In the genomic region with DNA sequence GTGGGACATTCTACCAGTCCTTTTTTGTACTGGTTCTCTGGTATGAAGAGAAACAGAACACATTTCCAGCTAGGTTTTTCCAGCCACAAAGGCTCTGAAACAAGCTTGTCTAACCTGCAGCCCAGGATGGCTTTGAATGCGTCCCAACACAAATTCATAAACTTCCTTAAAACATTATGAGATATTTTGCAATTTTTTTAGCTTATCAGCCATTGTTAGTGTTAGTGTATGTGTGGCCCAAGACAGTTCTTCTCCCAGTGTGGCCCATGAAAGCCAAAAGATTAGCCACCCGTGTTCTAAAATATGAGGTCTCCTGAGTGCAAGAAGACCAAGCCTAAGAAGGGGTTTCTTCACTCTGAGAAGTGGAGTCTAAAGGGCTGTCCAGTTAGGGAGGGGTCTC, we compare ENCODE assay signal across 1 cellular context.
TF ChIP-seq lines count a peak whose summit lies in the region.

No MANE protein-coding gene starts in this region.

TF ChIP-seq in IMR-90, 13 proteins besides CTCF, POLR2A, EP300 and RAD21:
- TF ChIP-seq BHLHE40 (IDR thresholded peaks at IDR 0.05; ENCODE audit: low read depth, low read length) (no peak), MXI1 (IDR thresholded peaks at IDR 0.05; ENCODE audit: borderline replicate concordance, low read depth, low read length) (no peak), FOS (IDR thresholded peaks at IDR 0.05; ENCODE audit: low read depth, low read length) (no peak), CEBPB (IDR thresholded peaks at IDR 0.05; ENCODE audit: low read depth, low read length) (no peak), RFX5 (IDR thresholded peaks at IDR 0.05; ENCODE audit: low read depth, low read length) (no peak), CHD1 (IDR thresholded peaks at IDR 0.05; ENCODE audit: low read depth, low read length) (no peak), MAFK (IDR thresholded peaks at IDR 0.05; ENCODE audit: low read depth, low read length) (no peak), MAZ (IDR thresholded peaks at IDR 0.05; ENCODE audit: borderline replicate concordance, low read depth, low read length) (no peak), NFE2L2 (IDR thresholded peaks at IDR 0.05; ENCODE audit: low read depth, low read length) (no peak), RCOR1 (IDR thresholded peaks at IDR 0.05; ENCODE audit: insufficient replicate concordance, low read length) (no peak), SMC3 (IDR thresholded peaks at IDR 0.05; ENCODE audit: low read depth, low read length) (no peak)
- TF ChIP-seq, protein P1, sequence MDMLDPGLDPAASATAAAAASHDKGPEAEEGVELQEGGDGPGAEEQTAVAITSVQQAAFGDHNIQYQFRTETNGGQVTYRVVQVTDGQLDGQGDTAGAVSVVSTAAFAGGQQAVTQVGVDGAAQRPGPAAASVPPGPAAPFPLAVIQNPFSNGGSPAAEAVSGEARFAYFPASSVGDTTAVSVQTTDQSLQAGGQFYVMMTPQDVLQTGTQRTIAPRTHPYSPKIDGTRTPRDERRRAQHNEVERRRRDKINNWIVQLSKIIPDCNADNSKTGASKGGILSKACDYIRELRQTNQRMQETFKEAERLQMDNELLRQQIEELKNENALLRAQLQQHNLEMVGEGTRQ (IDR thresholded peaks at IDR 0.05; ENCODE audit: low read depth, low read length) = no peak
- TF ChIP-seq, protein P2, sequence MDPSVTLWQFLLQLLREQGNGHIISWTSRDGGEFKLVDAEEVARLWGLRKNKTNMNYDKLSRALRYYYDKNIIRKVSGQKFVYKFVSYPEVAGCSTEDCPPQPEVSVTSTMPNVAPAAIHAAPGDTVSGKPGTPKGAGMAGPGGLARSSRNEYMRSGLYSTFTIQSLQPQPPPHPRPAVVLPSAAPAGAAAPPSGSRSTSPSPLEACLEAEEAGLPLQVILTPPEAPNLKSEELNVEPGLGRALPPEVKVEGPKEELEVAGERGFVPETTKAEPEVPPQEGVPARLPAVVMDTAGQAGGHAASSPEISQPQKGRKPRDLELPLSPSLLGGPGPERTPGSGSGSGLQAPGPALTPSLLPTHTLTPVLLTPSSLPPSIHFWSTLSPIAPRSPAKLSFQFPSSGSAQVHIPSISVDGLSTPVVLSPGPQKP (IDR thresholded peaks at IDR 0.05; ENCODE audit: borderline replicate concordance, low read depth, low read length) = no peak
TF ChIP-seq in IMR-90: peak in this region for 0.
